8 cellular contexts compared by ENCODE assay signal in the genomic region with DNA sequence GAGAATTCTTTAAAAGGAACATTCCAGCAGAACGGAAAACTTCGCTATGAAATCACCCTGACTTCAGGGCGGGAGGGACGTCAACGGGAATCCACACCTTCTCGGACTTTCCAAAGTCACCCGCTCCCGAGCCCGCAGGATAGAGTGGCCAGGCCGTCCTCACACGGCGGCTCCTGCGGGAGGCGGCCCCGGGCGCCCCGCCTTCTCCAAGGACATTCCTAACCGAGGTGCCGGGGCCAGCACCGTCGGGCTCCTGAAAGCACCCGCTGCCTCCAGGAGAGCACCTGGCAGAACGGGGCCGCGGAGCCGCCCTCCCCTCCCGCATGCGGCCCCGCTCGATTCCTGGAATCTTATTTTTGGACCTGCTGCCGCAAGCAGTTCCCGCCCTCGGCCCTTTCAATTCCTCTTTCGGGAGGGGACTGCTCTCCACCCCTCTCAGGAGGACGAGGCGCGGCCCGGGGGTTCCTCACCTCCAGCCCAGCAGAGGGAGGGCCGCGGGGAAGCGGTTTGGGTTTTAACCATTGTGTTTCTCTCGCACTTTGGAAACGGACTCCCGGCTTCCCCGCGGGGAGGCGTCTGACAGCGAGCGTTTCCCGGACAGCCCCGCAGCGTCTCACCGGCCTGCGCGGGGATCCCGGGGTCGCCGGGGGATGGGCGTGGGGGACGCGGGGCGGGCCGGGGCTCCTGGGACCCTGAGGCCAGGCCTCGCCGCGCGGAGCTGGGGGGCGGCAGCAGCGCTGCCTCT. TPM values are rescaled to one million over a fixed set of nuclear protein-coding genes. Genes with fewer than 3 reads are reported as not detected.
A peak's percentile ranks its signal among the peaks of the same experiment; 100 is the strongest.
DNase-seq lines count a peak whose midpoint lies in the region; ATAC-seq and TF ChIP-seq lines count a peak whose summit lies in the region.

No MANE protein-coding gene starts in this region.

- TF ChIP-seq CTCF in KMS-11 (conservative IDR thresholded peaks at IDR 0.05; ENCODE audit: low read depth, low read length) (no peak), astrocyte of the spinal cord (IDR thresholded peaks at IDR 0.05; ENCODE audit: low read depth, low read length) (no peak)

- no peak overlapping the region; the same call in 1 of the 2 replicates for H3K9ac ChIP-seq in KMS-11

- peak overlapping the region; percentile 63 for H3K4me2 ChIP-seq in KMS-11

- in situ Hi-C loops in astrocyte of the spinal cord (cut with HindIII; ENCODE audit: low sequenced_read_pairs): no loop called here

- H3K4me1 ChIP-seq in KMS-11 (ENCODE audit: low read depth, poor library complexity, severe bottlenecking) (peaks cover 25% of the 10 kb centered on the region), iPS DF 6.9 (ENCODE audit: control insufficient read depth, insufficient read depth, low read length) (peaks cover 19% of the 10 kb centered on the region)

- H3K4me3 ChIP-seq in KMS-11 (IDR thresholded peaks at IDR 0.05; ENCODE audit: insufficient read depth, low read depth, low read length): no peak overlapping the region
- peak overlapping the region; percentile 71 for H3K4me3 ChIP-seq in astrocyte of the spinal cord (ENCODE audit: low read depth, low read length)
- H3K4me3 ChIP-seq in iPS DF 6.9 (ENCODE audit: low read length): peak overlapping the region; percentile 64; the same call in 1 of the 2 replicates

- H3K27me3 ChIP-seq in KMS-11 (ENCODE audit: insufficient read depth, low read depth) (peaks cover 12% of the 10 kb centered on the region), iPS DF 6.9 (ENCODE audit: control insufficient read depth, insufficient read depth, low read length) (peaks cover 5% of the 10 kb centered on the region; the same call in 1 of the 2 replicates)

- no peaks in the 10 kb centered on the region for H3K9me3 ChIP-seq in iPS DF 6.9 (ENCODE audit: control insufficient read depth, insufficient read depth, low read length)

- no peaks in the 10 kb centered on the region for H3K36me3 ChIP-seq in KMS-11 (ENCODE audit: insufficient read depth)
- no peaks in the 10 kb centered on the region; the same call in 1 of the 2 replicates for H3K36me3 ChIP-seq in iPS DF 6.9 (ENCODE audit: control insufficient read depth, insufficient read depth, low read length)

- WGBS in iPS DF 6.9 (ENCODE audit: insufficient coverage, insufficient read length): no CpG with 5 or more reads among the region's 69 CpGs

- peak overlapping the region; percentile 93 for H2AFZ ChIP-seq in KMS-11 (ENCODE audit: low read depth)

- DNase-seq in DMS53 (lab: John Stamatoyannopoulos, UW): peak; percentile 16
- no peak for DNase-seq in DMS53 treated with DMSO at 0.1 percent for 48 hours (lab: John Stamatoyannopoulos, UW; ENCODE audit: unreplicated experiment)
- DNase-seq in astrocyte of the spinal cord (ENCODE audit: low read depth, low spot score): peak; percentile 32
- DNase-seq in iPS DF 6.9 (ENCODE audit: low read depth, low spot score): no peak
- DNase-seq in renal cortical epithelial cell (ENCODE audit: low read depth): peak; percentile 29
- no peak for DNase-seq in OCI-M1 (lab: John Stamatoyannopoulos, UW)

- H3K27ac ChIP-seq in KMS-11: no peak overlapping the region
- no peak overlapping the region for H3K27ac ChIP-seq in iPS DF 6.9 (ENCODE audit: low read length)

- H3K79me2 ChIP-seq in KMS-11 (ENCODE audit: insufficient read depth, low read depth): no peaks in the 10 kb centered on the region

- ATAC-seq in GM18861 (IDR thresholded peaks at IDR 0.05; ENCODE audit: unreplicated experiment): no peak

- no peaks in the 10 kb centered on the region for H4K20me1 ChIP-seq in KMS-11 (ENCODE audit: insufficient read depth)

RNA-seq across cellular contexts. Expression of a gene that starts 0.9 kb away (rescaled TPM):
- total RNA-seq in renal cortical epithelial cell: 174 and 236 TPM in 2 replicates

Comparison
In these comparisons a context has a peak if more than half of its experiments do, and no peak if none do; other contexts are left out.
1. DNase-seq: peak in DMS53 (single experiment), astrocyte of the spinal cord (single experiment) and renal cortical epithelial cell (single experiment); none in DMS53 treated with DMSO at 0.1 percent for 48 hours (single experiment), iPS DF 6.9 (single experiment) and OCI-M1 (single experiment).